Comparison of ENCODE assay signal across 8 cellular contexts in the genomic region with DNA sequence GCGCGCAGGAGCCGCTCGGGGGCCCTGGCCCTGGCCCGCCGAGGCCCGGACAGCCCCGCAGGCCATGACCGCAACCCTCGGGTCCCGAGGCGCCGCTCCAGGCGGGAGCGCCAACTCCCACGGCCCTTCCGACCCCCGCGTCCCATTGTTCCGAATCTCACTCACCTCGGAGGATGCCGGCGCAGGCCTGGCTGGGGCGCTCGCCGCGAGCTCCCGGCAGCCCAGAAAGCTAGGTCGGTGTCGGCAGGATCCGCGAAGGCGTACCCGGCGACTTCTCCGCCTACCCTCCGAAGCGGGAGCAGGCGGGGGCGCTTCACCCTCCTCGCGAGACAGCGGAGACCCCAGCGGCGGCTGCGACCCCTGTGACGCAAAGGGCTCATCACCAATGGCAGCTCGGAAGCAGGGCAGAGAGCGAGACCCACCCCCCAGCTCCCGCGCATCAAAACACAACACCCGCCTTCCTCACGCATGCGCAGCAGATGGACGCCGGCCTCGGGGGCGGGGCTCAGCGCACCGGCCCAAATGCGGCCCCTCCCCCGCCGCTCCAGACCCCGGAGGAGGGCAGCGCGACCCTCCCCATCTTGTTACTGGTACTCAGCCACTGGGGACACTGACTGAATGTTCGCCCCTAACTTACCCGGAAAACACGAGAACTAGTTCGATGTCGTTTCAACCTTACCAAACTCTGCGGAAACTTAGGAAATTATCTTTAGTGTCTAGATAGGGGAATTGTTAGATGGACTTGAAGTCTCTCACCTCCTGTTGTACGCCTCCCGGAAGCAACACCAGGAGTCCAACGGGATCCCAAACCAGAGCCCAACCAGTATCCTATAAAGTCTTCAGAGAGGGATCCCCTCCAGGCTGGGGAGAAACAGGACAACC.
DNase-seq lines count a peak whose midpoint lies in the region; ATAC-seq and TF ChIP-seq lines count a peak whose summit lies in the region.

No MANE protein-coding gene starts in this region.

- no peaks in the 10 kb centered on the region for H3K36me3 ChIP-seq in effector memory CD4-positive, alpha-beta T cell (ENCODE audit: control insufficient read depth, insufficient read depth, low read length)

- DNase-seq in COLO668 (lab: John Stamatoyannopoulos, UW; ENCODE audit: unreplicated experiment): peak; percentile 85
- DNase-seq in GM20000 (ENCODE audit: low spot score): peak; percentile 98
- DNase-seq in HS-5 (ENCODE audit: low read depth): peak; percentile 60
- DNase-seq in NK-92 (lab: John Stamatoyannopoulos, UW; ENCODE audit: unreplicated experiment): peak; percentile 90
- DNase-seq in activated CD8-positive, alpha-beta memory T cell treated with anti-CD3 and anti-CD28 coated beads for 4 hours (ENCODE audit: low read depth in 2 of 2): peak; percentile 90 to 91
- DNase-seq in effector memory CD4-positive, alpha-beta T cell: peak; percentile 94 to 95 (median 95)
- peak; percentile 90 to 94 for DNase-seq in memory B cell (ENCODE audit: low spot score in 2 of 2)
- DNase-seq in stimulated activated CD8-positive, alpha-beta memory T cell treated with anti-CD3 and anti-CD28 coated beads, Interleukin-12 subunit alpha, Interleukin-12 subunit beta, amount 100 ng/mL, for 24 hours (ENCODE audit: extremely low read depth): peak; percentile 80

- H3K9me3 ChIP-seq in effector memory CD4-positive, alpha-beta T cell (ENCODE audit: control insufficient read depth, low read length): no peaks in the 10 kb centered on the region

- TF ChIP-seq CTCF in GM20000 (IDR thresholded peaks at IDR 0.05; ENCODE audit: extremely low read depth, missing control alignments): no peak

- ATAC-seq in memory B cell (ENCODE audit: low read depth): peak; percentile 75

- H3K4me1 Mint-ChIP-seq in memory B cell: peaks cover 16% of the 10 kb centered on the region

- H3K27me3 Mint-ChIP-seq in memory B cell: no peaks in the 10 kb centered on the region

- H3K9me3 Mint-ChIP-seq in memory B cell: no peaks in the 10 kb centered on the region

- H3K27ac ChIP-seq in effector memory CD4-positive, alpha-beta T cell (ENCODE audit: insufficient read depth, low read length, poor library complexity, severe bottlenecking): peak overlapping the region; percentile 94

- peaks cover 1% of the 10 kb centered on the region for H3K36me3 Mint-ChIP-seq in memory B cell

- H3K4me3 Mint-ChIP-seq in memory B cell: peak overlapping the region; percentile 99

- H3K27ac Mint-ChIP-seq in memory B cell: peak overlapping the region; percentile 97

- H3K4me1 ChIP-seq in effector memory CD4-positive, alpha-beta T cell (ENCODE audit: control insufficient read depth, insufficient read depth, low read length, poor library complexity, severe bottlenecking): peaks cover 15% of the 10 kb centered on the region

- H3K4me3 ChIP-seq in effector memory CD4-positive, alpha-beta T cell (ENCODE audit: insufficient read depth, low read depth, low read length, poor library complexity, severe bottlenecking): peak overlapping the region; percentile 90

- H3K27me3 ChIP-seq in effector memory CD4-positive, alpha-beta T cell (replicated peaks; ENCODE audit: control insufficient read depth, insufficient read depth, low read length, poor library complexity, severe bottlenecking): no peaks in the 10 kb centered on the region

Comparison
In these comparisons a context has a peak if more than half of its experiments do, and no peak if none do; other contexts are left out.
1. Peak in every context shown above with its lines: DNase-seq, ATAC-seq, H3K4me3 ChIP-seq and H3K27ac ChIP-seq.